Comparison of ENCODE assay signal across 24 cellular contexts in the genomic region with DNA sequence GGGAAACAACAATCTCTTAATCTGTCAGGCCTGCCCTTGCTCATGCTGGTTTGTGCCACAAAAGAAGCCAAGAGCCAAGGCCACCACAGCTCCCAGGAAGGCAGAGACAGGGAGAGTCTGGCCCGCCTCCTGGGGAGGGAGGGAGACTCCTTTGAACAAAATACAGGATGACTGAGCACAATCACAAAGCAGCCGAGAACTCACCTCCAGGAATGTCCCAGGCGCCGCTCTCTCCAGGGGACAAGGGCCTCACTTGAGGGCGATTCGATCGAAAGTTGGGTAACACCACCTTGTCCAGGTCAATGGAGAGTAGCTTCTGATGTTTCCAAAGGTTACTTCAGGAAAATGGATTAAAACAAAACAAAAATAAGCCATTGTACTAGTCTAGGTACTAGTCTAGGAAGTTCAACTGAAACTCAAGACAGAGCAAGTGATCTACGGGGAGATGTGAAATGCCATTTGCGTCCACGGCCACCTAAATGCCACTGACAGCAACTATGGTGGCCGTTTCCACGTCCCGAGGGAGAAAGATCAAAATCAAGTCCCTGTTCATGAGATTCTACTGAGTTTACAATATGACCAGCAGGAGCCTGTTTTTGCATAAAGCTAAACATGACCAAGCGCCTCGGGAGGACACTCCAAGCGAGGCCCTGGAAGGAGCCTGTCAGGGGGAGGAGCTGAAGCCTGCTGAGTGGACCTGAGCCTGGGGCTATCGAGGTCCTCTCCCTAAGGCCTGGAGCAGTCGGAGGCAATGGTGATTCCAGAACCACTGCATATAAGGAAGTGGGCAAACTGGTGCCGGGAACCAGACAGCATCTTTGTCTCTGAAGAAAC. TPM values are rescaled to one million over a fixed set of nuclear protein-coding genes. Genes with fewer than 3 reads are reported as not detected.
DNase-seq lines count a peak whose midpoint lies in the region; FAIRE-seq and TF ChIP-seq lines count a peak whose summit lies in the region.
"Had no signal": no experiment of that assay in that cellular context is flagged by ENCODE, and none has a peak within 500 bp of the region (broad histone marks: within the 10 kb centered on the region; RNA-seq: fewer than 3 reads in every experiment).

No MANE protein-coding gene starts in this region.

- no peak overlapping the region for H3K9ac ChIP-seq in kidney (ENCODE audit: low read length in 2 of 2)

- no peak overlapping the region for H3K4me3 ChIP-seq in Peyer's patch
- H3K4me3 ChIP-seq in kidney (ENCODE audit: low read length in 2 of 2): no peak overlapping the region
- no peak overlapping the region for H3K4me3 ChIP-seq in sigmoid colon
- H3K4me3 ChIP-seq: ascending aorta, hepatocyte, transverse colon had no signal

- intact Hi-C loops in kidney (cut with DNase I) (loop anchor here (10.0 kb wide), 1 partner anchor 91 kb away; the partner anchor contains the start of gene NECAB2), sigmoid colon (cut with DNase I) (no loop called here)

- no peaks in the 10 kb centered on the region for H3K4me1 ChIP-seq in Peyer's patch
- no peaks in the 10 kb centered on the region for H3K4me1 ChIP-seq in kidney (ENCODE audit: control insufficient read depth in 1 of 2, insufficient read depth in 1 of 2, low read depth in 1 of 2, low read length in 2 of 2)
- peaks cover 0 to 17% (median 15%) of the 10 kb centered on the region in 4 donors for H3K4me1 ChIP-seq in sigmoid colon
- H3K4me1 ChIP-seq: ascending aorta, transverse colon had no signal

- peak in 2 of 3 donors; percentile 34 to 37 for DNase-seq in Peyer's patch
- DNase-seq in caudate nucleus (lab: John Stamatoyannopoulos, UW): no peak
- peak; percentile 57 for DNase-seq in kidney
- peak; percentile 58 for DNase-seq in sigmoid colon
- no peak for DNase-seq in NCI-H146 (lab: John Stamatoyannopoulos, UW)
- DNase-seq in NCI-H2107 (lab: John Stamatoyannopoulos, UW): no peak
- no peak for DNase-seq in central memory CD4-positive, alpha-beta T cell
- no peak for DNase-seq in NCI-H1417 (lab: John Stamatoyannopoulos, UW)
- DNase-seq: activated CD4-positive, alpha-beta T cell treated with anti-CD3 and anti-CD28 coated beads, Interleukin-2, amount 10 ng/mL, durations not matched to agents 7 days and 5 days; Kasumi-1; midbrain; NCI-H1092 treated with DMSO at 0.1 percent for 48 hours; NCI-H524 treated with DMSO at 0.1 percent for 48 hours; SHP77; T-helper 1 cell; transverse colon had no signal

- no peaks in the 10 kb centered on the region for H3K27me3 ChIP-seq in Peyer's patch
- no peaks in the 10 kb centered on the region for H3K27me3 ChIP-seq in sigmoid colon
- H3K27me3 ChIP-seq: ascending aorta, hepatocyte, transverse colon had no signal

- TF ChIP-seq POLR2A in Peyer's patch (IDR thresholded peaks at IDR 0.05) (no peak), sigmoid colon (IDR thresholded peaks at IDR 0.05) (no peak)

- H3K36me3 ChIP-seq in Peyer's patch (peaks cover 0 to 75% (median 0%) of the 10 kb centered on the region in 3 donors), kidney (ENCODE audit: control insufficient read depth in 1 of 2, insufficient read depth in 2 of 2, low read length in 2 of 2) (peaks cover 47 to 70% of the 10 kb centered on the region in 2 donors), sigmoid colon (peaks cover 7 to 94% (median 61%) of the 10 kb centered on the region in 4 donors)

- 94% methylated on average over 19 of the region's 19 CpGs for WGBS in sigmoid colon, 2 donors

- no peak for TF ChIP-seq EP300 in sigmoid colon (IDR thresholded peaks at IDR 0.05)

- TF ChIP-seq CTCF in Peyer's patch (IDR thresholded peaks at IDR 0.05): no peak
- no peak for TF ChIP-seq CTCF in kidney (IDR thresholded peaks at IDR 0.05; ENCODE audit: borderline replicate concordance, extremely low read depth, insufficient read depth)
- TF ChIP-seq CTCF in sigmoid colon (IDR thresholded peaks at IDR 0.05): no peak

- no peak for FAIRE-seq in kidney (lab: Jason Lieb, UNC)
- FAIRE-seq: endothelial cell of umbilical vein, HTR-8/SVneo had no signal

- H3K9me3 ChIP-seq in Peyer's patch: no peaks in the 10 kb centered on the region
- no peaks in the 10 kb centered on the region for H3K9me3 ChIP-seq in kidney (ENCODE audit: control insufficient read depth in 1 of 2, low read length in 2 of 2)
- no peaks in the 10 kb centered on the region for H3K9me3 ChIP-seq in sigmoid colon
- H3K9me3 ChIP-seq: ascending aorta, transverse colon had no signal

- H3K27ac ChIP-seq in Peyer's patch: no peak overlapping the region
- H3K27ac ChIP-seq in caudate nucleus (ENCODE audit: low read depth, low read length): peak overlapping the region; percentile 23
- no peak overlapping the region for H3K27ac ChIP-seq in kidney (ENCODE audit: low read depth in 2 of 2, low read length in 2 of 2)
- peak overlapping the region in 3 of 4 donors; percentile 1 to 65 (median 60) for H3K27ac ChIP-seq in sigmoid colon
- H3K27ac ChIP-seq: ascending aorta, hepatocyte had no signal

RNA-seq across cellular contexts. Expression of gene SLC38A8, which starts 13.4 kb away (rescaled TPM):
- total RNA-seq in Peyer's patch (not detected), kidney (not detected), sigmoid colon (not detected)
- polyA plus RNA-seq in kidney (ENCODE audit: insufficient read depth, low read depth, low replicate concordance) (0.30 TPM), sigmoid colon (not detected)
- total RNA-seq: activated CD4-positive, alpha-beta T cell treated with anti-CD3 and anti-CD28 coated beads, Interleukin-2, amount 10 ng/mL, durations not matched to agents 7 days and 5 days; ascending aorta; Daoy; endothelial cell of umbilical vein; H4; hepatocyte; kidney epithelial cell; neural crest cell; transverse colon had no signal
- polyA plus RNA-seq: endothelial cell of umbilical vein, hepatocyte had no signal

Comparison
In these comparisons a context has a peak if more than half of its experiments do, and no peak if none do; other contexts are left out.
1. DNase-seq: peak in Peyer's patch (2 of 3), kidney (single experiment) and sigmoid colon (single experiment); none in caudate nucleus (0 of 61), NCI-H146 (single experiment), NCI-H2107 (single experiment), central memory CD4-positive, alpha-beta T cell (single experiment) and NCI-H1417 (0 of 3).
2. H3K27ac ChIP-seq: peak in caudate nucleus (single experiment) and sigmoid colon (3 of 4); none in Peyer's patch (0 of 4) and kidney (0 of 2).